1 cellular context compared by ENCODE assay signal in the genomic region with DNA sequence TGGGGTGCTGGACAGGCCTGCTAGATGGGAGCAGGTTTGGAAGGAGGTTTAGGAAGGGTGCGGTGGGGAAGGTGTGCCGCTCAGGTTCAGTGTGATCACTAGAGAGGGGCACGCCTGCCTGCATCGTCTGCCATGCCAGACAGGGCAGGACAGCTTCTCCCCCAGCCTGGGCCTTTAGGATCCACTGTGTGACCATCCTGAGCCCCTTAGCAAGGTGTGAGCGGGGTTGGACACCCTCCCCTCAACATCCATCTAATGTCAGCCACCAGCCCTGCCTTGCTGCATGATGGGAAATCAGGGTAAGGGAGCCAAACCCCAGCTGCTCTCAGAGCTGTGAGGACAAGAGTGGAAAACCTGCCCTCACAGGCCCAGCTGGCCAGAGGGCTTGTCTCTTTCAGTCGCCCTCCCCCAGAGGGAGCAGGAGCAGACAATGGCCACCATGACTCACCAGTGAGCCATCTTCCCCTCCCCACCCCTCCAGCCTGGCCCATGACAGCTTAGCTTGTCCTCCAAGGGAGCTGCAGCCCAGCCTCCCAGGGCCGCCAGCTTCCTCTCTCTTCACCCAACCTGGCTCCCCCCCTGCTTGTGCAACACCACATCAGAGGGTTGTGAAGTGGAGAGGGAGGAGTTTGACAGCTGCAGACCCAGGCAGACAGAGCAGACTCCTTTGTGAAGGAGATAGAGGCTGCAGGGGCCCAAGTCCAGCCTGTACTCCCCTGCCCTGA.
A peak's percentile ranks its signal among the peaks of the same experiment; 100 is the strongest.
TF ChIP-seq lines count a peak whose summit lies in the region.

No MANE protein-coding gene starts in this region.

TF ChIP-seq in K562, 482 proteins besides CTCF, POLR2A, EP300 and RAD21 (continued from another document and continues in another):
- TF ChIP-seq MAZ (CRISPR knock-in tag; conservative IDR thresholded peaks at IDR 0.05 in 1 of 2, IDR thresholded peaks at IDR 0.05 in 1 of 2) = peak; percentile 90 to 91
- 0 out of 2 replicates have a peak, but pooled peaks have one; percentile 49 for TF ChIP-seq MED1 (CRISPR knock-in tag; IDR thresholded peaks at IDR 0.05; ENCODE audit: borderline replicate concordance)
- TF ChIP-seq, protein P1, sequence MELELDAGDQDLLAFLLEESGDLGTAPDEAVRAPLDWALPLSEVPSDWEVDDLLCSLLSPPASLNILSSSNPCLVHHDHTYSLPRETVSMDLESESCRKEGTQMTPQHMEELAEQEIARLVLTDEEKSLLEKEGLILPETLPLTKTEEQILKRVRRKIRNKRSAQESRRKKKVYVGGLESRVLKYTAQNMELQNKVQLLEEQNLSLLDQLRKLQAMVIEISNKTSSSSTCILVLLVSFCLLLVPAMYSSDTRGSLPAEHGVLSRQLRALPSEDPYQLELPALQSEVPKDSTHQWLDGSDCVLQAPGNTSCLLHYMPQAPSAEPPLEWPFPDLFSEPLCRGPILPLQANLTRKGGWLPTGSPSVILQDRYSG (tag; conservative IDR thresholded peaks at IDR 0.05; ENCODE audit: low read depth) = no peak
- TF ChIP-seq, protein P2, sequence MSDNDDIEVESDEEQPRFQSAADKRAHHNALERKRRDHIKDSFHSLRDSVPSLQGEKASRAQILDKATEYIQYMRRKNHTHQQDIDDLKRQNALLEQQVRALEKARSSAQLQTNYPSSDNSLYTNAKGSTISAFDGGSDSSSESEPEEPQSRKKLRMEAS (CRISPR knock-in tag; IDR thresholded peaks at IDR 0.05) = 0 out of 2 replicates have a peak, but pooled peaks have one; percentile 11
- 0 out of 2 replicates have a peak, but pooled peaks have one; percentile 33 for TF ChIP-seq ERF (CRISPR knock-in tag; IDR thresholded peaks at IDR 0.05)
- TF ChIP-seq, protein P3, sequence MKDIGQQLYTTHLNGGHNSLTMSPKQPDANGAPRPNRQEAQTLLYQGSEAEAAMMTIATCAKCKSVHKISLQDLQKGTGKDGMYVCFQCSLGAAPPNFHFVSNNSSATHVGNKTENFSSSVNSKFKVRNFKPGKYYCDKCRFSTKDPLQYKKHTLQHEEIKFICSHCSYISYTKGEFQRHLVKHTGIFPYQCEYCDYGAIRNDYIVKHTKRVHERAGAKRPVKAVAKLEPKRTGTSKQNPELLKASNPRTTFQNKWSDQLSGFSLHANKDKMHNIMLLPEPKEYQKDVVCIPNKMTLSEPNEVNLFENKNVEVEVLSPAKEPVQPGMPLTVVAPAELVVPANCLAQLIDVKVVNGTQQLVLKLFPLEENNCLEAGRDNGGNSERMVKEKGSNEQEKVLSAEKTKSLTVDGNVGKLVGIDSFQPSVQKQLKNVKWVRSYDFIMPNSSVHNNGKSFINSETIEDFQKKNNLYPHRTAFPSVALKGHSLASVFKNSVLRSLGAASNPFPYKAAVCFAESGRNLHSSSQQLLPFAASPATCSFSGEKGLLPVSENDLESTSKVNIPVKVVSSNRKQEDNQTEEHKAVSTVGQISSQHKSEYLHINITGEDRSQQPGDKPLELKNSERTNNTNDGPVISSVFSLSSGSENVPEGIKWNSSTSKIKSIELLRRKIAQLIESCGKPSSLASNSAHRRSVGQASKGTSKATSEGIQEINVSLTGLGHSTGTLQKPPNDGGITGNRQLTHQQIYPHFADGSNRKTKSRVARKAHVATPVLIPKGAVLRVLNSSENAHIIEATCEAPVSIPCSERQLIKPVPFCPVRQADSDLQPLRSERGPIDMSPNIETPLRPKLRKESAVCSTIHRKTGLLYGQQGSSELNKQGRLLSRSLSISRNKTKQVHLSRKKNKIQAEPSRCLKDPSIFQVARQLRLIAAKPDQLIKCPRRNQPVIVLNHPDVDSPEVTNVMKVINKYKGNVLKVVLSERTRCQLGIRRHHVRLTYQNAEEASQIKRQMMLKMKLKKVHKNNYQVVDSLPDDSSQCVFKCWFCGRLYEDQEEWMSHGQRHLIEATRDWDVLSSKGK (CRISPR knock-in tag; IDR thresholded peaks at IDR 0.05) = no peak
- no peak for TF ChIP-seq MYC (IDR thresholded peaks at IDR 0.05; ENCODE audit: low read depth, low read length)
- TF ChIP-seq MYC (CRISPR knock-in tag; IDR thresholded peaks at IDR 0.05; ENCODE audit: borderline replicate concordance, low read depth) = no peak; the same call in 1 of the 2 replicates
- TF ChIP-seq, protein P4, sequence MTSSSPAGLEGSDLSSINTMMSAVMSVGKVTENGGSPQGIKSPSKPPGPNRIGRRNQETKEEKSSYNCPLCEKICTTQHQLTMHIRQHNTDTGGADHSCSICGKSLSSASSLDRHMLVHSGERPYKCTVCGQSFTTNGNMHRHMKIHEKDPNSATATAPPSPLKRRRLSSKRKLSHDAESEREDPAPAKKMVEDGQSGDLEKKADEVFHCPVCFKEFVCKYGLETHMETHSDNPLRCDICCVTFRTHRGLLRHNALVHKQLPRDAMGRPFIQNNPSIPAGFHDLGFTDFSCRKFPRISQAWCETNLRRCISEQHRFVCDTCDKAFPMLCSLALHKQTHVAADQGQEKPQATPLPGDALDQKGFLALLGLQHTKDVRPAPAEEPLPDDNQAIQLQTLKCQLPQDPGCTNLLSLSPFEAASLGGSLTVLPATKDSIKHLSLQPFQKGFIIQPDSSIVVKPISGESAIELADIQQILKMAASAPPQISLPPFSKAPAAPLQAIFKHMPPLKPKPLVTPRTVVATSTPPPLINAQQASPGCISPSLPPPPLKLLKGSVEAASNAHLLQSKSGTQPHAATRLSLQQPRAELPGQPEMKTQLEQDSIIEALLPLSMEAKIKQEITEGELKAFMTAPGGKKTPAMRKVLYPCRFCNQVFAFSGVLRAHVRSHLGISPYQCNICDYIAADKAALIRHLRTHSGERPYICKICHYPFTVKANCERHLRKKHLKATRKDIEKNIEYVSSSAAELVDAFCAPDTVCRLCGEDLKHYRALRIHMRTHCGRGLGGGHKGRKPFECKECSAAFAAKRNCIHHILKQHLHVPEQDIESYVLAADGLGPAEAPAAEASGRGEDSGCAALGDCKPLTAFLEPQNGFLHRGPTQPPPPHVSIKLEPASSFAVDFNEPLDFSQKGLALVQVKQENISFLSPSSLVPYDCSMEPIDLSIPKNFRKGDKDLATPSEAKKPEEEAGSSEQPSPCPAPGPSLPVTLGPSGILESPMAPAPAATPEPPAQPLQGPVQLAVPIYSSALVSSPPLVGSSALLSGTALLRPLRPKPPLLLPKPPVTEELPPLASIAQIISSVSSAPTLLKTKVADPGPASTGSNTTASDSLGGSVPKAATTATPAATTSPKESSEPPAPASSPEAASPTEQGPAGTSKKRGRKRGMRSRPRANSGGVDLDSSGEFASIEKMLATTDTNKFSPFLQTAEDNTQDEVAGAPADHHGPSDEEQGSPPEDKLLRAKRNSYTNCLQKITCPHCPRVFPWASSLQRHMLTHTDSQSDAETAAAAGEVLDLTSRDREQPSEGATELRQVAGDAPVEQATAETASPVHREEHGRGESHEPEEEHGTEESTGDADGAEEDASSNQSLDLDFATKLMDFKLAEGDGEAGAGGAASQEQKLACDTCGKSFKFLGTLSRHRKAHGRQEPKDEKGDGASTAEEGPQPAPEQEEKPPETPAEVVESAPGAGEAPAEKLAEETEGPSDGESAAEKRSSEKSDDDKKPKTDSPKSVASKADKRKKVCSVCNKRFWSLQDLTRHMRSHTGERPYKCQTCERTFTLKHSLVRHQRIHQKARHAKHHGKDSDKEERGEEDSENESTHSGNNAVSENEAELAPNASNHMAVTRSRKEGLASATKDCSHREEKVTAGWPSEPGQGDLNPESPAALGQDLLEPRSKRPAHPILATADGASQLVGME (CRISPR knock-in tag; IDR thresholded peaks at IDR 0.05) = no peak
- no peak for TF ChIP-seq MIER1 (IDR thresholded peaks at IDR 0.05; ENCODE audit: low read depth)
- no peak for TF ChIP-seq ZC3H11A (IDR thresholded peaks at IDR 0.05; ENCODE audit: low read depth, low read length)
- peak; percentile 87 for TF ChIP-seq DPF2 (IDR thresholded peaks at IDR 0.05)
- no peak for TF ChIP-seq IFI16 (CRISPR knock-in tag; IDR thresholded peaks at IDR 0.05)
- no peak for TF ChIP-seq ZNF444 (CRISPR knock-in tag; IDR thresholded peaks at IDR 0.05)
- no peak for TF ChIP-seq SIN3B (IDR thresholded peaks at IDR 0.05; ENCODE audit: low read depth)
- no peak for TF ChIP-seq RBFOX2 (IDR thresholded peaks at IDR 0.05; ENCODE audit: low read depth, low read length)
- TF ChIP-seq POLR2AphosphoS2 (IDR thresholded peaks at IDR 0.05; ENCODE audit: low read length) = no peak
- TF ChIP-seq GABPB1 (CRISPR knock-in tag; IDR thresholded peaks at IDR 0.05) = no peak
- 0 out of 2 replicates have a peak, but pooled peaks have one; percentile 47 for TF ChIP-seq NFRKB (IDR thresholded peaks at IDR 0.05; ENCODE audit: low read depth)
- TF ChIP-seq FOXA3 (CRISPR knock-in tag; conservative IDR thresholded peaks at IDR 0.05 in 1 of 2, IDR thresholded peaks at IDR 0.05 in 1 of 2) = no peak
- no peak for TF ChIP-seq GTF2E2 (tag; IDR thresholded peaks at IDR 0.05)
- peak; percentile 58 for TF ChIP-seq CBFA2T3 (IDR thresholded peaks at IDR 0.05)
- TF ChIP-seq MTA2 (IDR thresholded peaks at IDR 0.05; ENCODE audit: low read depth) = 0 out of 2 replicates have a peak, but pooled peaks have one; percentile 9
- TF ChIP-seq SPI1 (IDR thresholded peaks at IDR 0.05; ENCODE audit: borderline replicate concordance, low read depth, low read length) = peak; percentile 73; the same call in 1 of the 2 replicates
- TF ChIP-seq, protein P5, sequence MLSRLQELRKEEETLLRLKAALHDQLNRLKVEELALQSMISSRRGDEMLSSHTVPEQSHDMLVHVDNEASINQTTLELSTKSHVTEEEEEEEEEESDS (CRISPR knock-in tag; IDR thresholded peaks at IDR 0.05) = no peak
- no peak for TF ChIP-seq CHD2 (IDR thresholded peaks at IDR 0.05; ENCODE audit: low read depth, low read length)
- TF ChIP-seq ATF1 (CRISPR knock-in tag; IDR thresholded peaks at IDR 0.05) = no peak
- TF ChIP-seq ATF1 (tag; IDR thresholded peaks at IDR 0.05) = peak; percentile 54
- TF ChIP-seq SMARCA4 (IDR thresholded peaks at IDR 0.05) = peak; percentile 72
- peak; percentile 72; the same call in 1 of the 2 replicates for TF ChIP-seq ATF7 (IDR thresholded peaks at IDR 0.05)
- TF ChIP-seq, protein P6, sequence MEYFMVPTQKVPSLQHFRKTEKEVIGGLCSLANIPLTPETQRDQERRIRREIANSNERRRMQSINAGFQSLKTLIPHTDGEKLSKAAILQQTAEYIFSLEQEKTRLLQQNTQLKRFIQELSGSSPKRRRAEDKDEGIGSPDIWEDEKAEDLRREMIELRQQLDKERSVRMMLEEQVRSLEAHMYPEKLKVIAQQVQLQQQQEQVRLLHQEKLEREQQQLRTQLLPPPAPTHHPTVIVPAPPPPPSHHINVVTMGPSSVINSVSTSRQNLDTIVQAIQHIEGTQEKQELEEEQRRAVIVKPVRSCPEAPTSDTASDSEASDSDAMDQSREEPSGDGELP (CRISPR knock-in tag; IDR thresholded peaks at IDR 0.05; ENCODE audit: borderline replicate concordance) = peak; percentile 99
- TF ChIP-seq YY1 (IDR thresholded peaks at IDR 0.05; ENCODE audit: borderline replicate concordance in 1 of 3, control insufficient read depth in 1 of 3, extremely low read depth in 1 of 3, insufficient read depth in 3 of 3, insufficient read length in 1 of 3, insufficient replicate concordance in 2 of 3, low read depth in 1 of 3, low read length in 2 of 3) = peak; percentile 49 to 92 (median 86)
- TF ChIP-seq RCOR1 (IDR thresholded peaks at IDR 0.05; ENCODE audit: borderline replicate concordance in 1 of 2, low read depth in 2 of 2, low read length in 2 of 2) = peak; percentile 8 to 74; a peak in 1 of 4 replicates
- peak; percentile 97 for TF ChIP-seq JUN (IDR thresholded peaks at IDR 0.05; ENCODE audit: borderline replicate concordance, low read depth, low read length)
- TF ChIP-seq JUN (CRISPR knock-in tag; IDR thresholded peaks at IDR 0.05; ENCODE audit: borderline replicate concordance) = no peak
- no peak for TF ChIP-seq MCM7 (IDR thresholded peaks at IDR 0.05)
- no peak for TF ChIP-seq POLR3G (IDR thresholded peaks at IDR 0.05; ENCODE audit: extremely low read depth, insufficient read length, insufficient replicate concordance)
- 0 out of 2 replicates have a peak, but pooled peaks have one; percentile 26 for TF ChIP-seq ZNF77 (CRISPR knock-in tag; IDR thresholded peaks at IDR 0.05)
- TF ChIP-seq, protein P7, sequence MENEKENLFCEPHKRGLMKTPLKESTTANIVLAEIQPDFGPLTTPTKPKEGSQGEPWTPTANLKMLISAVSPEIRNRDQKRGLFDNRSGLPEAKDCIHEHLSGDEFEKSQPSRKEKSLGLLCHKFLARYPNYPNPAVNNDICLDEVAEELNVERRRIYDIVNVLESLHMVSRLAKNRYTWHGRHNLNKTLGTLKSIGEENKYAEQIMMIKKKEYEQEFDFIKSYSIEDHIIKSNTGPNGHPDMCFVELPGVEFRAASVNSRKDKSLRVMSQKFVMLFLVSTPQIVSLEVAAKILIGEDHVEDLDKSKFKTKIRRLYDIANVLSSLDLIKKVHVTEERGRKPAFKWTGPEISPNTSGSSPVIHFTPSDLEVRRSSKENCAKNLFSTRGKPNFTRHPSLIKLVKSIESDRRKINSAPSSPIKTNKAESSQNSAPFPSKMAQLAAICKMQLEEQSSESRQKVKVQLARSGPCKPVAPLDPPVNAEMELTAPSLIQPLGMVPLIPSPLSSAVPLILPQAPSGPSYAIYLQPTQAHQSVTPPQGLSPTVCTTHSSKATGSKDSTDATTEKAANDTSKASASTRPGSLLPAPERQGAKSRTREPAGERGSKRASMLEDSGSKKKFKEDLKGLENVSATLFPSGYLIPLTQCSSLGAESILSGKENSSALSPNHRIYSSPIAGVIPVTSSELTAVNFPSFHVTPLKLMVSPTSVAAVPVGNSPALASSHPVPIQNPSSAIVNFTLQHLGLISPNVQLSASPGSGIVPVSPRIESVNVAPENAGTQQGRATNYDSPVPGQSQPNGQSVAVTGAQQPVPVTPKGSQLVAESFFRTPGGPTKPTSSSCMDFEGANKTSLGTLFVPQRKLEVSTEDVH (IDR thresholded peaks at IDR 0.05; ENCODE audit: low read depth, partially characterized antibody) = no peak
- TF ChIP-seq HMGN3 (IDR thresholded peaks at IDR 0.05; ENCODE audit: borderline replicate concordance, extremely low read depth, insufficient read length, low read depth, low read length) = peak; percentile 31
- no peak for TF ChIP-seq ARHGAP35 (IDR thresholded peaks at IDR 0.05; ENCODE audit: partially characterized antibody)
- peak; percentile 74 for TF ChIP-seq MEIS2 (IDR thresholded peaks at IDR 0.05; ENCODE audit: partially characterized antibody)
- 0 out of 2 replicates have a peak, but pooled peaks have one; percentile 55 for TF ChIP-seq ZNF584 (CRISPR knock-in tag; IDR thresholded peaks at IDR 0.05; ENCODE audit: low read depth)
- no peak for TF ChIP-seq ZNF253 (CRISPR knock-in tag; conservative IDR thresholded peaks at IDR 0.05)
- peak; percentile 50; the same call in 1 of the 2 replicates for TF ChIP-seq ZNF263 (CRISPR knock-in tag; IDR thresholded peaks at IDR 0.05; ENCODE audit: borderline replicate concordance)
- peak; percentile 86 for TF ChIP-seq SMARCE1 (IDR thresholded peaks at IDR 0.05)
- peak; percentile 32; the same call in 1 of the 2 replicates for TF ChIP-seq TCF3 (CRISPR knock-in tag; IDR thresholded peaks at IDR 0.05)
- TF ChIP-seq SRF (CRISPR knock-in tag; IDR thresholded peaks at IDR 0.05) = peak in 1 of 2 experiments; percentile 82; a peak in 2 of 4 replicates
- TF ChIP-seq ZNF232 (CRISPR knock-in tag; IDR thresholded peaks at IDR 0.05) = no peak
- peak; percentile 71; the same call in 1 of the 2 replicates for TF ChIP-seq L3MBTL2 (IDR thresholded peaks at IDR 0.05)
- TF ChIP-seq TEAD2 (tag; IDR thresholded peaks at IDR 0.05) = no peak
- TF ChIP-seq CREM (IDR thresholded peaks at IDR 0.05; ENCODE audit: low read depth) = peak; percentile 53; the same call in 1 of the 2 replicates
- TF ChIP-seq CCNT2 (IDR thresholded peaks at IDR 0.05; ENCODE audit: borderline replicate concordance, extremely low read depth, insufficient read length, low read depth, low read length) = no peak
